1 cellular context compared by ENCODE assay signal in genomic region chr4:38523054-38523453, GRCh38.
TF ChIP-seq lines count a peak whose summit lies in the region.

No MANE protein-coding gene starts in this region.

TF ChIP-seq in HepG2, 621 proteins besides CTCF, POLR2A, EP300 and RAD21 (continued from another document):
- TF ChIP-seq YEATS2 (CRISPR knock-in tag; IDR thresholded peaks at IDR 0.05; ENCODE audit: borderline replicate concordance) (no peak), FLYWCH1 (CRISPR knock-in tag; IDR thresholded peaks at IDR 0.05) (no peak)
